ENCODE assay signal across 1 cellular context in genomic region chr5:54302267-54302687, GRCh38.
A peak's percentile ranks its signal among the peaks of the same experiment; 100 is the strongest.
TF ChIP-seq lines count a peak whose summit lies in the region.

No MANE protein-coding gene starts in this region.

TF ChIP-seq in HEK293, 187 proteins besides CTCF, POLR2A, EP300 and RAD21 (continued from another document and continues in another):
- TF ChIP-seq ZBTB49 (tag by site-specific recombination; IDR thresholded peaks at IDR 0.05; ENCODE audit: low read depth) = no peak
- TF ChIP-seq ZNF16 (tag by site-specific recombination; IDR thresholded peaks at IDR 0.05; ENCODE audit: low read depth) = no peak
- TF ChIP-seq PRDM1 (tag by site-specific recombination; IDR thresholded peaks at IDR 0.05) = no peak
- no peak for TF ChIP-seq ZNF350 (tag by site-specific recombination; IDR thresholded peaks at IDR 0.05)
- no peak for TF ChIP-seq ZNF530 (tag by site-specific recombination; IDR thresholded peaks at IDR 0.05; ENCODE audit: low read depth)
- no peak for TF ChIP-seq ZNF701 (tag by site-specific recombination; IDR thresholded peaks at IDR 0.05)
- no peak for TF ChIP-seq ZNF791 (tag by site-specific recombination; IDR thresholded peaks at IDR 0.05)
- no peak for TF ChIP-seq ZNF560 (tag by site-specific recombination; IDR thresholded peaks at IDR 0.05; ENCODE audit: borderline replicate concordance)
- TF ChIP-seq GLI2 (tag by site-specific recombination; IDR thresholded peaks at IDR 0.05; ENCODE audit: borderline replicate concordance, low read depth) = peak; percentile 95
- no peak for TF ChIP-seq YY1 (tag by site-specific recombination; IDR thresholded peaks at IDR 0.05)
- TF ChIP-seq ZNF792 (tag by site-specific recombination; IDR thresholded peaks at IDR 0.05) = no peak
- no peak for TF ChIP-seq ZNF423 (tag by site-specific recombination; IDR thresholded peaks at IDR 0.05)
- no peak for TF ChIP-seq ZNF544 (tag by site-specific recombination; IDR thresholded peaks at IDR 0.05)
- TF ChIP-seq ZBTB7A (tag by site-specific recombination; IDR thresholded peaks at IDR 0.05; ENCODE audit: low read depth) = no peak
- no peak for TF ChIP-seq ZBTB26 (tag by site-specific recombination; optimal IDR thresholded peaks at IDR 0.05)
- TF ChIP-seq ZSCAN16 (tag by site-specific recombination; IDR thresholded peaks at IDR 0.05) = peak; percentile 69; the same call in 1 of the 2 replicates
- TF ChIP-seq ZNF830 (tag by site-specific recombination; IDR thresholded peaks at IDR 0.05; ENCODE audit: low read depth) = no peak
- peak; percentile 89; the same call in 1 of the 2 replicates for TF ChIP-seq ZNF2 (tag by site-specific recombination; IDR thresholded peaks at IDR 0.05)
- TF ChIP-seq GLIS2 (tag by site-specific recombination; IDR thresholded peaks at IDR 0.05) = no peak
- TF ChIP-seq MZF1 (tag by site-specific recombination; IDR thresholded peaks at IDR 0.05; ENCODE audit: borderline replicate concordance) = peak; percentile 83
- TF ChIP-seq ZBTB48 (tag by site-specific recombination; IDR thresholded peaks at IDR 0.05) = no peak
- no peak for TF ChIP-seq ZNF704 (tag by site-specific recombination; IDR thresholded peaks at IDR 0.05)
- TF ChIP-seq ZNF513 (tag by site-specific recombination; IDR thresholded peaks at IDR 0.05) = no peak
- peak; percentile 97 for TF ChIP-seq ZNF843 (tag by site-specific recombination; IDR thresholded peaks at IDR 0.05)
- no peak for TF ChIP-seq HOXD13 (CRISPR knock-in tag; IDR thresholded peaks at IDR 0.05; ENCODE audit: borderline replicate concordance)
- no peak for TF ChIP-seq ZNF140 (tag by site-specific recombination; IDR thresholded peaks at IDR 0.05)
- TF ChIP-seq ZNF155 (tag by site-specific recombination; IDR thresholded peaks at IDR 0.05) = no peak
- no peak for TF ChIP-seq ZBTB20 (tag by site-specific recombination; IDR thresholded peaks at IDR 0.05)
- TF ChIP-seq KLF16 (tag by site-specific recombination; IDR thresholded peaks at IDR 0.05) = no peak
- TF ChIP-seq SP2 (tag by site-specific recombination; IDR thresholded peaks at IDR 0.05) = no peak
- TF ChIP-seq ZNF174 (tag by site-specific recombination; IDR thresholded peaks at IDR 0.05) = no peak
- TF ChIP-seq ZBTB11 (tag by site-specific recombination; conservative IDR thresholded peaks at IDR 0.05; ENCODE audit: low read depth) = no peak
- no peak for TF ChIP-seq ZNF48 (tag by site-specific recombination; IDR thresholded peaks at IDR 0.05)
- TF ChIP-seq ZNF416 (tag by site-specific recombination; IDR thresholded peaks at IDR 0.05) = no peak
- TF ChIP-seq ZNF366 (tag by site-specific recombination; conservative IDR thresholded peaks at IDR 0.05) = peak; percentile 72
- peak; percentile 21; the same call in 1 of the 2 replicates for TF ChIP-seq TCF7L2 (IDR thresholded peaks at IDR 0.05; ENCODE audit: borderline replicate concordance, low read depth, low read length)
- TF ChIP-seq ZNF488 (tag by site-specific recombination; IDR thresholded peaks at IDR 0.05) = peak; percentile 55; the same call in 1 of the 2 replicates
- no peak for TF ChIP-seq ZNF37A (tag by site-specific recombination; IDR thresholded peaks at IDR 0.05)
- TF ChIP-seq PRDM4 (tag by site-specific recombination; IDR thresholded peaks at IDR 0.05) = peak; percentile 89
- TF ChIP-seq RBAK (tag by site-specific recombination; IDR thresholded peaks at IDR 0.05) = no peak
- TF ChIP-seq ZNF549 (tag by site-specific recombination; IDR thresholded peaks at IDR 0.05) = no peak
- no peak for TF ChIP-seq ZNF133 (tag by site-specific recombination; IDR thresholded peaks at IDR 0.05)
- TF ChIP-seq ZBTB17 (tag by site-specific recombination; IDR thresholded peaks at IDR 0.05) = peak; percentile 69; the same call in 1 of the 2 replicates
- peak; percentile 89 for TF ChIP-seq ZNF600 (tag by site-specific recombination; IDR thresholded peaks at IDR 0.05)
- peak; percentile 95 for TF ChIP-seq ZNF24 (tag by site-specific recombination; IDR thresholded peaks at IDR 0.05)
- no peak for TF ChIP-seq ZNF777 (tag by site-specific recombination; IDR thresholded peaks at IDR 0.05; ENCODE audit: borderline replicate concordance)
- TF ChIP-seq ZNF121 (tag by site-specific recombination; IDR thresholded peaks at IDR 0.05) = peak; percentile 72
- peak; percentile 95 for TF ChIP-seq ZSCAN30 (tag by site-specific recombination; IDR thresholded peaks at IDR 0.05)
- TF ChIP-seq ZNF157 (tag by site-specific recombination; IDR thresholded peaks at IDR 0.05) = no peak
- no peak for TF ChIP-seq MEIS1 (CRISPR knock-in tag; IDR thresholded peaks at IDR 0.05; ENCODE audit: borderline replicate concordance)
- TF ChIP-seq ZBTB6 (tag by site-specific recombination; IDR thresholded peaks at IDR 0.05) = no peak; the same call in 1 of the 2 replicates
- peak; percentile 68; the same call in 1 of the 2 replicates for TF ChIP-seq ZNF501 (tag by site-specific recombination; IDR thresholded peaks at IDR 0.05)
- TF ChIP-seq REPIN1 (tag by site-specific recombination; IDR thresholded peaks at IDR 0.05; ENCODE audit: low read depth) = peak; percentile 45; the same call in 1 of the 2 replicates
- TF ChIP-seq PATZ1 (tag by site-specific recombination; IDR thresholded peaks at IDR 0.05) = peak; percentile 58
- TF ChIP-seq ZNF707 (tag by site-specific recombination; IDR thresholded peaks at IDR 0.05) = no peak
- TF ChIP-seq ZNF623 (tag by site-specific recombination; IDR thresholded peaks at IDR 0.05) = 0 out of 2 replicates have a peak, but pooled peaks have one; percentile 18
- no peak for TF ChIP-seq ZNF341 (tag by site-specific recombination; IDR thresholded peaks at IDR 0.05; ENCODE audit: low read depth)
- TF ChIP-seq ZNF138 (tag by site-specific recombination; IDR thresholded peaks at IDR 0.05; ENCODE audit: borderline replicate concordance) = no peak
